8 cellular contexts compared by ENCODE assay signal in the genomic region with DNA sequence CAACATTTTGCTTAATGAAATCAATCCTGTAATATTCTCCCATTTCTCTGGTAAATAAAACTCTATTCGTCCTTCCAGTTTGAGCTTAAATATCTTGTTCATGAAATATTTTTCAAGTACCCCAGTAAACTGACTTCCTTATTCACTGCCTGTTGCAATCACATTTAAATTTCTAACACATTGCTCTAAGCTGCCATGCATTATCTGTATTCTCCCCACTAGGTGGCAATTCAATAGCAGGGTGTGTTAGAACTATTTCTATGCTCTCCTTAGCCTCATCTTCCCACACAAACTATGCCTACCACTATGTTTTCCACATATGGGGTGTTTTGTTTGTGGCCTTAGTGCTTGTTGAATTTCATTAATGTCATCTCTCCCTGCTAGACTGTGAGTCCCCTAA.
DNase-seq lines count a peak whose midpoint lies in the region; TF ChIP-seq lines count a peak whose summit lies in the region.

No MANE protein-coding gene starts in this region.

- H2BK15ac ChIP-seq in mesendoderm (replicated peaks; ENCODE audit: low read depth), result no peak overlapping the region

- H3K27me3 ChIP-seq in colonic mucosa, result no peaks in the 10 kb centered on the region
- no peaks in the 10 kb centered on the region for H3K27me3 ChIP-seq in mesendoderm (ENCODE audit: insufficient read depth, low read length, poor library complexity)

- H3K56ac ChIP-seq in mesendoderm (ENCODE audit: low read length), result no peak overlapping the region

- TF ChIP-seq CTCF in colonic mucosa (IDR thresholded peaks at IDR 0.05), result peak; percentile 41

- no peak overlapping the region for H3K4ac ChIP-seq in mesendoderm (ENCODE audit: low read depth, low read length)

- no CpG with 5 or more reads among the region's 1 CpG for WGBS in mesendoderm (ENCODE audit: extremely low coverage, insufficient coverage, low lambda C conversion rate)

- no peaks in the 10 kb centered on the region for H3K79me2 ChIP-seq in mesendoderm (ENCODE audit: control insufficient read depth, insufficient read depth, low read length)

- H3K36me3 ChIP-seq in colonic mucosa, result no peaks in the 10 kb centered on the region
- no peaks in the 10 kb centered on the region for H3K36me3 ChIP-seq in mesendoderm (ENCODE audit: control insufficient read depth, insufficient read depth, low read length)

- peak overlapping the region; percentile 6 for H2AK5ac ChIP-seq in mesendoderm (ENCODE audit: low read length)

- H3K4me3 ChIP-seq in colonic mucosa (no peak overlapping the region), mesendoderm (ENCODE audit: low read length) (no peak overlapping the region)

- peak; percentile 49 for DNase-seq in NCI-H1694 treated with DMSO at 0.1 percent for 48 hours (lab: John Stamatoyannopoulos, UW)
- no peak for DNase-seq in NCI-H1694 (lab: John Stamatoyannopoulos, UW)
- DNase-seq in MV-4-11 (lab: John Stamatoyannopoulos, UW), result peak; percentile 51
- no peak for DNase-seq in colonic mucosa
- DNase-seq in mesendoderm, result peak; percentile 74
- DNase-seq in DMS114 treated with DMSO at 0.1 percent for 48 hours (lab: John Stamatoyannopoulos, UW; ENCODE audit: unreplicated experiment), result no peak
- no peak for DNase-seq in amniotic stem cell (lab: John Stamatoyannopoulos, UW)
- no peak for DNase-seq in activated CD4-positive, alpha-beta T cell treated with anti-CD3 and anti-CD28 coated beads, Interleukin-2, amount 50 U/mL, for 4 hours

- no peaks in the 10 kb centered on the region for H3K79me1 ChIP-seq in mesendoderm (ENCODE audit: low read length)

- H3K4me2 ChIP-seq in mesendoderm (ENCODE audit: low read length), result no peak overlapping the region

- no peak overlapping the region for H4K5ac ChIP-seq in mesendoderm (ENCODE audit: low read length)

- no peak overlapping the region for H3K27ac ChIP-seq in colonic mucosa
- H3K27ac ChIP-seq in mesendoderm (ENCODE audit: low read depth, low read length), result peak overlapping the region; percentile 69

- H2BK5ac ChIP-seq in mesendoderm (ENCODE audit: low read length), result peak overlapping the region; percentile 21

- H3K4me1 ChIP-seq in colonic mucosa (no peaks in the 10 kb centered on the region), mesendoderm (ENCODE audit: control insufficient read depth, low read depth, low read length) (no peaks in the 10 kb centered on the region)

- H3K9ac ChIP-seq in colonic mucosa (ENCODE audit: low read depth in 2 of 2, low read length in 2 of 2), result no peak overlapping the region
- H3K9ac ChIP-seq in mesendoderm (ENCODE audit: low read length), result no peak overlapping the region

- no peak overlapping the region for H4K8ac ChIP-seq in mesendoderm (ENCODE audit: low read depth, low read length)

- H3K18ac ChIP-seq in mesendoderm (ENCODE audit: low read length), result peak overlapping the region; percentile 60

- intact Hi-C loops in colonic mucosa (cut with DNase I), result loop anchor here (5.0 kb wide), 1 partner anchor 146 kb away; no protein-coding TSS in a partner anchor

- H3K23ac ChIP-seq in mesendoderm (ENCODE audit: low read length), result no peak overlapping the region

- H3K9me3 ChIP-seq in colonic mucosa, result no peaks in the 10 kb centered on the region

- H2BK120ac ChIP-seq in mesendoderm (ENCODE audit: low read depth, low read length), result no peak overlapping the region

Comparison
In these comparisons a context has a peak if more than half of its experiments do, and no peak if none do; other contexts are left out.
1. DNase-seq: peak in NCI-H1694 treated with DMSO at 0.1 percent for 48 hours (single experiment), MV-4-11 (single experiment) and mesendoderm (single experiment); none in NCI-H1694 (single experiment), colonic mucosa (single experiment), DMS114 treated with DMSO at 0.1 percent for 48 hours (single experiment), amniotic stem cell (single experiment) and activated CD4-positive, alpha-beta T cell treated with anti-CD3 and anti-CD28 coated beads, Interleukin-2, amount 50 U/mL, for 4 hours (0 of 2).